Comparison of ENCODE assay signal across 25 cellular contexts in genomic region chr7:158245724-158246041, GRCh38.
"Had no signal": no experiment of that assay in that cellular context is flagged by ENCODE, and none has a peak within 500 bp of the region (broad histone marks: within the 10 kb centered on the region; RNA-seq: fewer than 3 reads in every experiment).

No MANE protein-coding gene starts in this region.

- H3K4me3 Mint-ChIP-seq: activated CD4-positive, alpha-beta memory T cell treated with anti-CD3 and anti-CD28 coated beads for 36 hours; activated CD4-positive, alpha-beta T cell treated with anti-CD3 and anti-CD28 coated beads, Interleukin-2, amount 10 ng/mL, durations not matched to agents 24 days and 14 days; activated T-cell treated with anti-CD3 and anti-CD28 coated beads, Interleukin-2, amount 50 U/mL, for 4 hours; activated T-helper 17 cell treated with anti-CD3 and anti-CD28 coated beads, Interleukin-2, amount 50 U/mL, for 72 hours; memory B cell; natural killer cell; stimulated activated naive B cell treated with anti-CD40 and anti-IgM and Interleukin-4, amounts not matched to agents 10 μg/mL and 1 μg/mL and 100 μg/mL, for 72 hours had no signal

- ATAC-seq: activated naive CD4-positive, alpha-beta T cell treated with anti-CD3 and anti-CD28 coated beads, Interleukin-2, amount 50 U/mL, for 72 hours; activated T-cell treated with anti-CD3 and anti-CD28 coated beads, Interleukin-2, amount 50 U/mL, for 4 hours; activated T-helper 17 cell treated with anti-CD3 and anti-CD28 coated beads, Interleukin-2, amount 50 U/mL, for 72 hours; left cardiac atrium; natural killer cell; stimulated activated naive B cell treated with anti-CD40 and anti-IgM and Interleukin-4, amounts not matched to agents 10 μg/mL and 1 μg/mL and 100 μg/mL, for 72 hours had no signal

- H3K4me1 Mint-ChIP-seq: activated CD4-positive, alpha-beta T cell treated with anti-CD3 and anti-CD28 coated beads, Interleukin-2, amount 10 ng/mL, durations not matched to agents 24 days and 14 days; activated T-helper 17 cell treated with anti-CD3 and anti-CD28 coated beads, Interleukin-2, amount 50 U/mL, for 72 hours; memory B cell; natural killer cell; stimulated activated naive B cell treated with anti-CD40 and anti-IgM and Interleukin-4, amounts not matched to agents 10 μg/mL and 1 μg/mL and 100 μg/mL, for 72 hours had no signal

- H2AFZ ChIP-seq: hepatocyte had no signal

- H3K27ac Mint-ChIP-seq: activated CD4-positive, alpha-beta memory T cell treated with anti-CD3 and anti-CD28 coated beads for 36 hours; activated CD4-positive, alpha-beta T cell treated with anti-CD3 and anti-CD28 coated beads, Interleukin-2, amount 10 ng/mL, durations not matched to agents 24 days and 14 days; activated naive CD4-positive, alpha-beta T cell treated with anti-CD3 and anti-CD28 coated beads, Interleukin-2, amount 50 U/mL, for 72 hours; activated T-helper 17 cell treated with anti-CD3 and anti-CD28 coated beads, Interleukin-2, amount 50 U/mL, for 72 hours; memory B cell; natural killer cell; progenitor cell of endocrine pancreas; stimulated activated naive B cell treated with anti-CD40 and anti-IgM and Interleukin-4, amounts not matched to agents 10 μg/mL and 1 μg/mL and 100 μg/mL, for 72 hours had no signal

- H3K27ac ChIP-seq: epithelial cell of prostate, esophagus squamous epithelium, hepatocyte, suprapubic skin, tibial artery had no signal

- H3K27me3 ChIP-seq: esophagus squamous epithelium, hepatocyte, suprapubic skin, tibial artery had no signal

- H3K27me3 Mint-ChIP-seq: activated CD4-positive, alpha-beta memory T cell treated with anti-CD3 and anti-CD28 coated beads for 36 hours; activated CD4-positive, alpha-beta T cell treated with anti-CD3 and anti-CD28 coated beads, Interleukin-2, amount 10 ng/mL, durations not matched to agents 24 days and 14 days; memory B cell; progenitor cell of endocrine pancreas; stimulated activated naive B cell treated with anti-CD40 and anti-IgM and Interleukin-4, amounts not matched to agents 10 μg/mL and 1 μg/mL and 100 μg/mL, for 72 hours had no signal

- H3K4me1 ChIP-seq: esophagus squamous epithelium, suprapubic skin, tibial artery had no signal

- H3K4me3 ChIP-seq: esophagus squamous epithelium, hepatocyte, smooth muscle cell, suprapubic skin, tibial artery had no signal

- H3K4me2 ChIP-seq: hepatocyte, smooth muscle cell had no signal

- H3K9me3 Mint-ChIP-seq: activated CD4-positive, alpha-beta memory T cell treated with anti-CD3 and anti-CD28 coated beads for 36 hours; activated CD4-positive, alpha-beta T cell treated with anti-CD3 and anti-CD28 coated beads, Interleukin-2, amount 10 ng/mL, durations not matched to agents 24 days and 14 days; activated naive CD4-positive, alpha-beta T cell treated with anti-CD3 and anti-CD28 coated beads, Interleukin-2, amount 50 U/mL, for 72 hours; activated T-cell treated with anti-CD3 and anti-CD28 coated beads, Interleukin-2, amount 50 U/mL, for 4 hours; activated T-helper 17 cell treated with anti-CD3 and anti-CD28 coated beads, Interleukin-2, amount 50 U/mL, for 72 hours; memory B cell; natural killer cell had no signal

- H3K79me2 ChIP-seq: hepatocyte had no signal

- FAIRE-seq: colon, endometrium, keratinocyte had no signal

- H3K36me3 ChIP-seq: esophagus squamous epithelium, suprapubic skin, tibial artery had no signal

- DNase-seq: activated CD4-positive, alpha-beta memory T cell treated with anti-CD3 and anti-CD28 coated beads for 36 hours; activated CD4-positive, alpha-beta T cell treated with anti-CD3 and anti-CD28 coated beads, Interleukin-2, amount 10 ng/mL, durations not matched to agents 24 days and 14 days; activated CD4-positive, CD25-positive, alpha-beta regulatory T cell treated with anti-CD3 and anti-CD28 coated beads, Interleukin-2, amount 50 U/mL, for 72 hours; activated naive CD4-positive, alpha-beta T cell; activated T-cell treated with anti-CD3 and anti-CD28 coated beads, Interleukin-2, amount 50 U/mL, for 4 hours; effector CD8-positive, alpha-beta T cell; esophagus squamous epithelium; foreskin melanocyte; left cardiac atrium; natural killer cell; stimulated activated CD4-positive, alpha-beta T cell treated with anti-CD3 and anti-CD28 coated beads, Interleukin-15, amount 100 ng/mL, for 24 hours; stimulated activated naive B cell treated with anti-CD40 and anti-IgM and Interleukin-4, amounts not matched to agents 10 μg/mL and 1 μg/mL and 100 μg/mL, for 72 hours; T-helper 2 cell; tibial artery had no signal

- H3K36me3 Mint-ChIP-seq: activated CD4-positive, alpha-beta memory T cell treated with anti-CD3 and anti-CD28 coated beads for 36 hours; activated naive CD4-positive, alpha-beta T cell treated with anti-CD3 and anti-CD28 coated beads, Interleukin-2, amount 50 U/mL, for 72 hours; memory B cell; natural killer cell; stimulated activated naive B cell treated with anti-CD40 and anti-IgM and Interleukin-4, amounts not matched to agents 10 μg/mL and 1 μg/mL and 100 μg/mL, for 72 hours had no signal

- H3K9me3 ChIP-seq: esophagus squamous epithelium, suprapubic skin had no signal
